Comparison of ENCODE assay signal across 13 cellular contexts in the genomic region with DNA sequence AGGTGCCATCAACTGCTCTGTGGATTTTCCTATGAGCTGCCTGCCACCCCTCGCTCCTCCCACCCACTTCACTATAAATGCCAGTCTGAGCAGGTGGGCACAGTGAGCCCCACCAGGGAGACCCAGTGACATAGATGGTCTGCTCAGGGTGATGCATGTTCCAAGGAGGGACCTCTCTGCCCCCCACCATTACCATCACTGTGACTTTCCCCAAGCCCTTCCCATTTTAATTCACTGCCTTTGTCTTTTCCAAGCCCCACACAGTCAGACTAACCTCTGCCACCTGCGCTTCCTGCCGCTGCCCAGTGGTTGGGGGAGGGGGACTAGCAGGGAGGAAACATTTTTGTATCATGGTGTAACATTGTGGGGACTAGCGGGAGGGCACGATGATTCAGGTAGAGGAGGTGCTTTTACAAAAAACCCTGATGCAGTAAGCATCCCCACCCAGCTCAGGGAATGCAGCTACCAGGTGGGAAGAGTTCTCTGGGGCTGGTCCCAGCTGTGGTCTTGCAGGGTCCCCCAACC. TPM values are rescaled to one million over a fixed set of nuclear protein-coding genes. Genes with fewer than 3 reads are reported as not detected.
DNase-seq lines count a peak whose midpoint lies in the region; ATAC-seq, FAIRE-seq and TF ChIP-seq lines count a peak whose summit lies in the region.
"Had no signal": no experiment of that assay in that cellular context is flagged by ENCODE, and none has a peak within 500 bp of the region (broad histone marks: within the 10 kb centered on the region; RNA-seq: fewer than 3 reads in every experiment).

No MANE protein-coding gene starts in this region.

- peaks cover 66% of the 10 kb centered on the region for H3K36me3 Mint-ChIP-seq in CD4-positive, CD25-positive, alpha-beta regulatory T cell

- peak overlapping the region; percentile 100 for H3K27ac Mint-ChIP-seq in CD4-positive, CD25-positive, alpha-beta regulatory T cell

- no peaks in the 10 kb centered on the region for H3K9me3 ChIP-seq in CD4-positive, CD25-positive, alpha-beta regulatory T cell (ENCODE audit: control insufficient read depth in 2 of 2, low read length in 2 of 2)
- H3K9me3 ChIP-seq in RWPE2 (ENCODE audit: severe bottlenecking): no peaks in the 10 kb centered on the region
- H3K9me3 ChIP-seq in kidney (ENCODE audit: control insufficient read depth in 1 of 2, low read length in 2 of 2): no peaks in the 10 kb centered on the region
- H3K9me3 ChIP-seq: SK-N-SH, suprapubic skin had no signal

- FAIRE-seq in kidney (lab: Jason Lieb, UNC): no peak
- FAIRE-seq: GM18507 had no signal

- H3K4me3 Mint-ChIP-seq in CD4-positive, CD25-positive, alpha-beta regulatory T cell: peak overlapping the region; percentile 98 to 100 (median 99)

- intact Hi-C loops in kidney (cut with DNase I): no loop called here

- H3K4me1 Mint-ChIP-seq in CD4-positive, CD25-positive, alpha-beta regulatory T cell: peaks cover 27 to 56% (median 38%) of the 10 kb centered on the region in 4 donors

- H3K9ac ChIP-seq in kidney (ENCODE audit: low read length in 2 of 2): no peak overlapping the region
- H3K9ac ChIP-seq: SK-N-SH had no signal

- TF ChIP-seq CTCF in RWPE2 (IDR thresholded peaks at IDR 0.05; ENCODE audit: poor library complexity, severe bottlenecking) (no peak), kidney (IDR thresholded peaks at IDR 0.05; ENCODE audit: borderline replicate concordance, extremely low read depth, insufficient read depth) (no peak)

- H3K9me3 Mint-ChIP-seq in CD4-positive, CD25-positive, alpha-beta regulatory T cell: peaks cover 0 to 5% (median 0%) of the 10 kb centered on the region in 7 donors

- peak; percentile 62 to 82 (median 70) for DNase-seq in CD4-positive, CD25-positive, alpha-beta regulatory T cell
- DNase-seq in RWPE2 (ENCODE audit: low spot score): no peak
- peak; percentile 87 for DNase-seq in activated effector memory CD4-positive, alpha-beta T cell treated with anti-CD3 and anti-CD28 coated beads, Interleukin-2, amount 50 U/mL, for 16 hours
- DNase-seq in kidney: peak; percentile 59
- no peak for DNase-seq in DMS153 treated with DMSO at 0.1 percent for 48 hours (lab: John Stamatoyannopoulos, UW; ENCODE audit: unreplicated experiment)
- no peak for DNase-seq in inferior parietal cortex (ENCODE audit: extremely low spot score)
- DNase-seq in HUDEP-2 (lab: John Stamatoyannopoulos, UW; ENCODE audit: unreplicated experiment in 76 of 76): no peak
- DNase-seq: Kasumi-1, SK-N-SH had no signal

- peak overlapping the region; percentile 86 for H3K4me3 ChIP-seq in CD4-positive, CD25-positive, alpha-beta regulatory T cell (ENCODE audit: low read depth, low read length)
- H3K4me3 ChIP-seq in RWPE2 (ENCODE audit: severe bottlenecking): no peak overlapping the region
- H3K4me3 ChIP-seq in kidney (ENCODE audit: low read length in 2 of 2): no peak overlapping the region
- H3K4me3 ChIP-seq: cardiac muscle cell, suprapubic skin had no signal

- ATAC-seq in CD4-positive, CD25-positive, alpha-beta regulatory T cell (ENCODE audit: low read depth in 2 of 2): peak; percentile 36 to 47
- ATAC-seq in RWPE2 (ENCODE audit: low read depth): peak; percentile 62
- ATAC-seq in HG03354 (IDR thresholded peaks at IDR 0.05; ENCODE audit: poor library complexity, severe bottlenecking, unreplicated experiment): no peak

- H3K27ac ChIP-seq in CD4-positive, CD25-positive, alpha-beta regulatory T cell (ENCODE audit: insufficient read depth, low read length, poor library complexity, severe bottlenecking): peak overlapping the region; percentile 100
- H3K27ac ChIP-seq in RWPE2 (ENCODE audit: poor library complexity, severe bottlenecking) (no peak overlapping the region), kidney (ENCODE audit: low read depth in 2 of 2, low read length in 2 of 2) (no peak overlapping the region)
- H3K27ac ChIP-seq: cardiac muscle cell, suprapubic skin had no signal

- H3K27me3 Mint-ChIP-seq in CD4-positive, CD25-positive, alpha-beta regulatory T cell: no peaks in the 10 kb centered on the region

- peaks cover 39% of the 10 kb centered on the region for H3K36me3 ChIP-seq in CD4-positive, CD25-positive, alpha-beta regulatory T cell (ENCODE audit: control insufficient read depth, insufficient read depth, low read length)
- H3K36me3 ChIP-seq in RWPE2 (ENCODE audit: low read depth): no peaks in the 10 kb centered on the region
- no peaks in the 10 kb centered on the region for H3K36me3 ChIP-seq in kidney (ENCODE audit: control insufficient read depth in 1 of 2, insufficient read depth in 2 of 2, low read length in 2 of 2)
- H3K36me3 ChIP-seq: cardiac muscle cell, suprapubic skin had no signal

- peaks cover 68% of the 10 kb centered on the region for H3K4me1 ChIP-seq in CD4-positive, CD25-positive, alpha-beta regulatory T cell (ENCODE audit: control insufficient read depth, insufficient read depth, low read length, poor library complexity, severe bottlenecking)
- H3K4me1 ChIP-seq in RWPE2 (ENCODE audit: insufficient read depth, poor library complexity, severe bottlenecking) (peaks cover 10% of the 10 kb centered on the region), kidney (ENCODE audit: control insufficient read depth in 1 of 2, insufficient read depth in 1 of 2, low read depth in 1 of 2, low read length in 2 of 2) (peaks cover 0 to 6% of the 10 kb centered on the region in 2 donors)

- H3K27me3 ChIP-seq in CD4-positive, CD25-positive, alpha-beta regulatory T cell (ENCODE audit: control insufficient read depth, insufficient read depth, low read length): no peaks in the 10 kb centered on the region
- peaks cover 35% of the 10 kb centered on the region for H3K27me3 ChIP-seq in RWPE2 (ENCODE audit: insufficient read depth, poor library complexity, severe bottlenecking)

RNA-seq across cellular contexts. Expression of a gene that starts 24.6 kb away (rescaled TPM):
- total RNA-seq in CD4-positive, CD25-positive, alpha-beta regulatory T cell: 0.52 TPM
- polyA plus RNA-seq in CD4-positive, CD25-positive, alpha-beta regulatory T cell: 1 to 10 TPM; 1.5 to 3.2 (median 2.7) TPM
- not detected for total RNA-seq in kidney
- not detected for polyA plus RNA-seq in kidney (ENCODE audit: insufficient read depth, low read depth, low replicate concordance)
- total RNA-seq: cardiac muscle cell, suprapubic skin had no signal
- polyA plus RNA-seq: cardiac muscle cell, SK-N-SH had no signal

RNA-seq across cellular contexts. Expression of a gene that starts 46.1 kb away (rescaled TPM):
- total RNA-seq in CD4-positive, CD25-positive, alpha-beta regulatory T cell: not detected
- polyA plus RNA-seq in CD4-positive, CD25-positive, alpha-beta regulatory T cell: under 1 TPM in 1 of 4 donors, not detected in 3; 0.49 TPM
- not detected for total RNA-seq in kidney
- polyA plus RNA-seq in kidney (ENCODE audit: insufficient read depth, low read depth, low replicate concordance): not detected
- total RNA-seq: cardiac muscle cell, suprapubic skin had no signal
- polyA plus RNA-seq: cardiac muscle cell, SK-N-SH had no signal

RNA-seq across cellular contexts. Expression of a gene that starts 59.5 kb away (rescaled TPM):
- total RNA-seq in CD4-positive, CD25-positive, alpha-beta regulatory T cell: 58.0 TPM
- 10 to 100 TPM; 22.4 to 30.4 (median 28.6) TPM for polyA plus RNA-seq in CD4-positive, CD25-positive, alpha-beta regulatory T cell
- 17.4 TPM for total RNA-seq in kidney
- 10.4 TPM for polyA plus RNA-seq in kidney (ENCODE audit: insufficient read depth, low read depth, low replicate concordance)

Comparison
In these comparisons a context has a peak if more than half of its experiments do, and no peak if none do; other contexts are left out.
1. DNase-seq: peak in CD4-positive, CD25-positive, alpha-beta regulatory T cell (3 of 3), activated effector memory CD4-positive, alpha-beta T cell treated with anti-CD3 and anti-CD28 coated beads, Interleukin-2, amount 50 U/mL, for 16 hours (single experiment) and kidney (single experiment); none in RWPE2 (single experiment), DMS153 treated with DMSO at 0.1 percent for 48 hours (single experiment), inferior parietal cortex (single experiment) and HUDEP-2 (0 of 76).